ENCODE assay signal across 15 cellular contexts in the genomic region with DNA sequence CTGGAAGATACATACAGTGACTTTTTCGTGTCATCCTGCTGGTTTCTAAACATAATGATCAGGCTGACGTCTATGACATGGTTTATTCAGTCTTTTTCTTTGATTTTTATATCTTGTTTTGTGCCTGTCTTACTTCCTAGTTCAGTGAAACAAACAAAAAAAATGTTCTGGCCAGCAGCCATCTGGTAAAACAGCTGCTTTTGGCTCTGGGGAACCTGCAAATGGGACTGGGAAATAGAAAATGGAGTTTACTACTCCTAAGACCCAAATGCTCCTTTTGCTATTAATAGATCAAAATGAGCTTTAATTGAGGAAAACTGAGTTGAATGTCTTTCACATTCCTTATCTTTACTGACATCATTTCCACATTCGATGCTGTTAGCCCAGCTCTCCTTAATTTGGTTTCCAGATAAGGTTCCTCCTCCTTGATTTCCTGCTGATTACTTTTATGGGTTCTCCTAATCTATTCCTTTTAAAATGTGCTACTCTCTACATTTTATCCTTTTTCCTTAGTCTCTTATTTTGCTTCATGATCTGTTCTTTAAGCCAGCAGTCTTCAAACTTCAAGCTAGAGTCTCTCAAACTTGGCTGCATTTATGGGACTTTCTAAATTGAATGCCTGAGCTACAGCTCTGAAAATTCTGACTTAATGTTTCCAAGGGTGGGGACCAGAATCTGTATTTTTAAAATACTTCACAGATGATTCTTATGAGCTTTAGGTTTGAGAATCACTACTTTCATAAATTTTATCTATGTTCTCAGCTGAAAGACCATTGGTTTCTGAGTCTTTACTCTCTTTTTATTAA.
A peak's percentile ranks its signal among the peaks of the same experiment; 100 is the strongest.
DNase-seq lines count a peak whose midpoint lies in the region; ATAC-seq and TF ChIP-seq lines count a peak whose summit lies in the region.
"Had no signal": no experiment of that assay in that cellular context is flagged by ENCODE, and none has a peak within 500 bp of the region (broad histone marks: within the 10 kb centered on the region; RNA-seq: fewer than 3 reads in every experiment).

No MANE protein-coding gene starts in this region.

- no peaks in the 10 kb centered on the region for H3K36me3 ChIP-seq in sigmoid colon
- H3K36me3 ChIP-seq: BLaER1 treated with 17β-estradiol and CSF1 and Interleukin-3, amounts not matched to agents 10 nM and 100 nM had no signal

- intact Hi-C loops in sigmoid colon (cut with DNase I) = no loop called here

- ATAC-seq in HG03571 (IDR thresholded peaks at IDR 0.05; ENCODE audit: unreplicated experiment) = no peak
- ATAC-seq: activated T-cell treated with anti-CD3 and anti-CD28 coated beads, Interleukin-2, amount 50 U/mL, for 72 hours had no signal

- no peaks in the 10 kb centered on the region for H3K9me3 ChIP-seq in sigmoid colon
- H3K9me3 ChIP-seq: BLaER1 treated with 17β-estradiol and CSF1 and Interleukin-3, amounts not matched to agents 10 nM and 100 nM had no signal

- H3K4me1 Mint-ChIP-seq in glutamatergic neuron (ENCODE audit: low read depth, unreplicated experiment) = peaks cover 24% of the 10 kb centered on the region

- H3K4me3 Mint-ChIP-seq in glutamatergic neuron (ENCODE audit: unreplicated experiment) = peak overlapping the region; percentile 36
- H3K4me3 Mint-ChIP-seq: activated T-cell treated with anti-CD3 and anti-CD28 coated beads, Interleukin-2, amount 50 U/mL, for 72 hours had no signal

- no peaks in the 10 kb centered on the region for H3K9me3 Mint-ChIP-seq in glutamatergic neuron (ENCODE audit: unreplicated experiment)

- H3K4me3 ChIP-seq in sigmoid colon = no peak overlapping the region
- H3K4me3 ChIP-seq: BLaER1 treated with 17β-estradiol and CSF1 and Interleukin-3, amounts not matched to agents 10 nM and 100 nM had no signal

- no peaks in the 10 kb centered on the region for H3K27me3 ChIP-seq in sigmoid colon
- H3K27me3 ChIP-seq: BLaER1 treated with 17β-estradiol and CSF1 and Interleukin-3, amounts not matched to agents 10 nM and 100 nM had no signal

- peak overlapping the region; percentile 93 for H3K27ac Mint-ChIP-seq in glutamatergic neuron (ENCODE audit: unreplicated experiment)
- H3K27ac Mint-ChIP-seq: activated T-cell treated with anti-CD3 and anti-CD28 coated beads, Interleukin-2, amount 50 U/mL, for 72 hours had no signal

- H3K27ac ChIP-seq in sigmoid colon = peak overlapping the region in 3 of 4 donors; percentile 11 to 43 (median 41)
- H3K27ac ChIP-seq: BLaER1 treated with 17β-estradiol and CSF1 and Interleukin-3, amounts not matched to agents 10 nM and 100 nM had no signal

- TF ChIP-seq POLR2A in sigmoid colon (IDR thresholded peaks at IDR 0.05) = no peak

- WGBS in sigmoid colon, 2 donors = 16 to 38% methylated on average over 3 of the region's 3 CpGs

- no peak for TF ChIP-seq EP300 in sigmoid colon (IDR thresholded peaks at IDR 0.05)

- peak; percentile 81 for DNase-seq in LHCN-M2 (ENCODE audit: low read depth)
- DNase-seq in astrocyte of the hippocampus (ENCODE audit: low read depth, low spot score) = peak; percentile 42
- peak; percentile 24 for DNase-seq in glutamatergic neuron
- DNase-seq in sigmoid colon = peak; percentile 53
- DNase-seq in cerebellum (ENCODE audit: low spot score) = no peak
- DNase-seq in activated gamma-delta T cell treated with Interleukin-2 at 50 U/mL for 16 hours = no peak
- DNase-seq in mesenteric fat pad (ENCODE audit: low spot score) = no peak
- DNase-seq: activated T-cell treated with anti-CD3 and anti-CD28 coated beads, Interleukin-2, amount 50 U/mL, for 72 hours; DMS79 treated with DMSO at 0.1 percent for 48 hours; NCI-H1092; NCI-H446 treated with DMSO at 0.1 percent for 48 hours; stimulated activated CD4-positive, alpha-beta T cell treated with anti-CD3 and anti-CD28 coated beads, Interleukin-2, amount 100 ng/mL, for 48 hours; T-helper 1 cell had no signal

- TF ChIP-seq CTCF in glutamatergic neuron (IDR thresholded peaks at IDR 0.05; ENCODE audit: partially characterized antibody, unreplicated experiment) = no peak
- TF ChIP-seq CTCF in sigmoid colon (IDR thresholded peaks at IDR 0.05) = no peak

- H3K36me3 Mint-ChIP-seq in glutamatergic neuron (ENCODE audit: unreplicated experiment) = peaks cover 4% of the 10 kb centered on the region

- peaks cover 0 to 17% (median 13%) of the 10 kb centered on the region in 4 donors for H3K4me1 ChIP-seq in sigmoid colon
- H3K4me1 ChIP-seq: BLaER1 treated with 17β-estradiol and CSF1 and Interleukin-3, amounts not matched to agents 10 nM and 100 nM had no signal

- H3K27me3 Mint-ChIP-seq in glutamatergic neuron (ENCODE audit: unreplicated experiment) = no peaks in the 10 kb centered on the region

Comparison
In these comparisons a context has a peak if more than half of its experiments do, and no peak if none do; other contexts are left out.
1. DNase-seq: peak in LHCN-M2 (single experiment), astrocyte of the hippocampus (single experiment), glutamatergic neuron (single experiment) and sigmoid colon (single experiment); none in cerebellum (single experiment), activated gamma-delta T cell treated with Interleukin-2 at 50 U/mL for 16 hours (single experiment) and mesenteric fat pad (single experiment).